ENCODE assay signal across 13 cellular contexts in the genomic region with DNA sequence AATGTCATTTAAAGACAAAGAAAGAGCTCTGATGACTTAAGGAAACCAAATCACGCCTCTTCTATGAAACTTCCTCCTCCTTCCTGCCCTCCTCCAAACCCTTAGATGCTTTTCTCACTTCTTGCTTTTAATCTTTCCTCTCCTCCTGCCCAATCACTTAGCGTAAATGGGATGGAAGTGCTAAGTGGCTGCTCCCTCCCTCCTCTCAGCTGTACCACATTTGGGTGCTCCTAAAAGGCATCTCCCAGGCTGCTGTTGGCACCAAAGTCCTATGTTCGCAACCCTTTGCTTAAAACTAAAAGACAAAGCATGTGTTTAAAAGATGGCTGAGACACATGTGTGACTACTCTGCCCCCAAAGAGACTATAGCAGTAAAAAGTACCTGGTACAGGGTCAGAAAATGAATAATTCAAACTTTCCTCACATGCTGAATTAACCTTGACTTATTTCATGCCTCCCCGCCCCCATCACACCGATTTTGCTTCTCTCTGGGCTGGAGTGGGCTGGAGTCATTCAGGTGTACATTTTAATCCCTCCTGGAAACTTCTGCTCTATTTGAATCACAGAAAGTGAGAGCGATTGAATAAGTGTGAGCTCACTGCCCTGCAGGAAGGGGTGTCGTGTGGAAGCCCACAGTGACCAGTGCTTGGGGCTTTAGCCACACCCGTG.
DNase-seq lines count a peak whose midpoint lies in the region; ATAC-seq lines count a peak whose summit lies in the region.
"Had no signal": no experiment of that assay in that cellular context is flagged by ENCODE, and none has a peak within 500 bp of the region (broad histone marks: within the 10 kb centered on the region; RNA-seq: fewer than 3 reads in every experiment).

No MANE protein-coding gene starts in this region.

- no peaks in the 10 kb centered on the region for H3K27me3 Mint-ChIP-seq in activated naive CD4-positive, alpha-beta T cell treated with anti-CD3 and anti-CD28 coated beads, Interleukin-2, amount 10 ng/mL, durations not matched to agents 7 days and 5 days
- H3K27me3 Mint-ChIP-seq in activated naive CD8-positive, alpha-beta T cell = no peaks in the 10 kb centered on the region
- peaks cover 5% of the 10 kb centered on the region for H3K27me3 Mint-ChIP-seq in stimulated activated naive CD8-positive, alpha-beta T cell treated with anti-CD3 and anti-CD28 coated beads, Interleukin-15, Interleukin-2, amounts not matched to agents 100 ng/mL and 50 ng/mL, for 24 hours

- H3K4me3 Mint-ChIP-seq in activated naive CD4-positive, alpha-beta T cell treated with anti-CD3 and anti-CD28 coated beads, Interleukin-2, amount 10 ng/mL, durations not matched to agents 7 days and 5 days = no peak overlapping the region
- peak overlapping the region; percentile 60 for H3K4me3 Mint-ChIP-seq in activated naive CD8-positive, alpha-beta T cell
- H3K4me3 Mint-ChIP-seq in stimulated activated naive CD8-positive, alpha-beta T cell treated with anti-CD3 and anti-CD28 coated beads, Interleukin-15, Interleukin-2, amounts not matched to agents 100 ng/mL and 50 ng/mL, for 24 hours = peak overlapping the region; percentile 46

- CTCF ChIA-PET in activated naive CD4-positive, alpha-beta T cell treated with anti-CD3 and anti-CD28 coated beads, Interleukin-2, amount 10 ng/mL, durations not matched to agents 7 days and 5 days (lab: Charles Lee) = interaction anchor here (1.4 kb wide), 1 partner anchor 12 kb away, joined by 4 read pairs; no protein-coding TSS in a partner anchor

- no peaks in the 10 kb centered on the region for H3K36me3 Mint-ChIP-seq in activated naive CD4-positive, alpha-beta T cell treated with anti-CD3 and anti-CD28 coated beads, Interleukin-2, amount 10 ng/mL, durations not matched to agents 7 days and 5 days
- H3K36me3 Mint-ChIP-seq in activated naive CD8-positive, alpha-beta T cell = no peaks in the 10 kb centered on the region
- no peaks in the 10 kb centered on the region for H3K36me3 Mint-ChIP-seq in stimulated activated naive CD8-positive, alpha-beta T cell treated with anti-CD3 and anti-CD28 coated beads, Interleukin-15, Interleukin-2, amounts not matched to agents 100 ng/mL and 50 ng/mL, for 24 hours (ENCODE audit: low read depth)

- ATAC-seq in HG03442 (IDR thresholded peaks at IDR 0.05; ENCODE audit: unreplicated experiment) = no peak
- no peak for ATAC-seq in GM19397 (IDR thresholded peaks at IDR 0.05; ENCODE audit: unreplicated experiment)
- ATAC-seq: heart right ventricle, left cardiac atrium had no signal

- H3K4me1 Mint-ChIP-seq in activated naive CD4-positive, alpha-beta T cell treated with anti-CD3 and anti-CD28 coated beads, Interleukin-2, amount 10 ng/mL, durations not matched to agents 7 days and 5 days = peaks cover 34% of the 10 kb centered on the region
- H3K4me1 Mint-ChIP-seq in activated naive CD8-positive, alpha-beta T cell (ENCODE audit: low read depth) = peaks cover 38% of the 10 kb centered on the region
- peaks cover 75% of the 10 kb centered on the region for H3K4me1 Mint-ChIP-seq in stimulated activated naive CD8-positive, alpha-beta T cell treated with anti-CD3 and anti-CD28 coated beads, Interleukin-15, Interleukin-2, amounts not matched to agents 100 ng/mL and 50 ng/mL, for 24 hours (ENCODE audit: low read depth)

- no peaks in the 10 kb centered on the region for H3K9me3 Mint-ChIP-seq in activated naive CD4-positive, alpha-beta T cell treated with anti-CD3 and anti-CD28 coated beads, Interleukin-2, amount 10 ng/mL, durations not matched to agents 7 days and 5 days
- H3K9me3 Mint-ChIP-seq in activated naive CD8-positive, alpha-beta T cell (ENCODE audit: low read depth) = no peaks in the 10 kb centered on the region
- H3K9me3 Mint-ChIP-seq in stimulated activated naive CD8-positive, alpha-beta T cell treated with anti-CD3 and anti-CD28 coated beads, Interleukin-15, Interleukin-2, amounts not matched to agents 100 ng/mL and 50 ng/mL, for 24 hours = peaks cover 3% of the 10 kb centered on the region
- H3K9me3 Mint-ChIP-seq: IgD-negative memory B cell had no signal

- H3K27ac Mint-ChIP-seq in activated naive CD4-positive, alpha-beta T cell treated with anti-CD3 and anti-CD28 coated beads, Interleukin-2, amount 10 ng/mL, durations not matched to agents 7 days and 5 days = no peak overlapping the region
- H3K27ac Mint-ChIP-seq in activated naive CD8-positive, alpha-beta T cell = peak overlapping the region; percentile 46
- H3K27ac Mint-ChIP-seq in stimulated activated naive CD8-positive, alpha-beta T cell treated with anti-CD3 and anti-CD28 coated beads, Interleukin-15, Interleukin-2, amounts not matched to agents 100 ng/mL and 50 ng/mL, for 24 hours = peak overlapping the region; percentile 97
- H3K27ac Mint-ChIP-seq: IgD-negative memory B cell had no signal

- DNase-seq in activated naive CD4-positive, alpha-beta T cell treated with Interleukin-2 at 50 U/mL for 16 hours = peak; percentile 54
- no peak for DNase-seq in activated naive CD4-positive, alpha-beta T cell treated with anti-CD3 and anti-CD28 coated beads, Interleukin-2, amount 10 ng/mL, durations not matched to agents 7 days and 5 days
- peak; percentile 38 for DNase-seq in putamen (ENCODE audit: low spot score)
- DNase-seq in NCI-H82 (lab: John Stamatoyannopoulos, UW) = no peak
- DNase-seq: dermis blood vessel endothelial cell, heart right ventricle, left cardiac atrium, NCI-H1092 had no signal

Comparison
In these comparisons a context has a peak if more than half of its experiments do, and no peak if none do; other contexts are left out.
1. DNase-seq: peak in activated naive CD4-positive, alpha-beta T cell treated with Interleukin-2 at 50 U/mL for 16 hours (single experiment) and putamen (single experiment); none in activated naive CD4-positive, alpha-beta T cell treated with anti-CD3 and anti-CD28 coated beads, Interleukin-2, amount 10 ng/mL, durations not matched to agents 7 days and 5 days (single experiment) and NCI-H82 (single experiment).